ENCODE assay signal across 1 cellular context in the genomic region with DNA sequence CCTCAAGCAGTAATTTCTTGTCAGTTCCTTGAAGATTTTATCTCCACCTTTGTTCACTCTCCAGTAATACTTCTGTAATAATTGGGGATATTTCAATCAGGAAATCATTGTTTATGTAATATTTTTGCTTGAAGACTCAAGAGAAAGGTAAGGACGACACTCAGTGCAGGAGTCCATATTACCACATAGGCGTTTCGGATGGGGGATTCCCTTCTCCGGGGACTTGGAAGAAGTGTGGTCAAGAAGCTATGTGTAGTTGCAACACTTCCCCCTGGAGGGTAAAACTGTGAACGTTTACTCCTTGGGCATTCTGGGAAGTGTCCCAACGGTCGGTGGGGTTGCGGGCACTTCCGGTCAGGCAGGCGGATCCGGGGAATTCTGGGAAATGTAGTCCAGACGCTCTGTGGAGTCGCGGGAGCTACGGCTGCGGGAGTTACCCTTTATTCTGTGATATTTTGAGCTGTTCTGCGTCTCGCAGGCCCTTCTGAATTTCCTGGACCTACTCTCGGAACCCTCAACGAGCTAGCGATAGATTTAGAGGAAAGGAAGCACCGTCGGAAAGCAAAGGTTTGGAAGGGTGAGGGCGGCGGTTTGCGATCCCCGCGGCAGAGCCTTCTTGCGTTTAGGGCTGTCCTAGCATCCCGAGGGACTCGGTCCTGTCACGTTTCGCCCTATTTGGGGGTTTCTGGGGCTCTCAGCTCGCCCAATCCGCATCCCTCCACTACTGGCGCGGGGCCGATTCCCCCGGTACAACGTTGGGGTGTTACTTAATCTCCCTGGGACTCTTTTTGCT.
A peak's percentile ranks its signal among the peaks of the same experiment; 100 is the strongest.
TF ChIP-seq lines count a peak whose summit lies in the region.

A gene (plus strand): TSS at position 395 of the 793 bp plus-strand sequence. CDS start 11,499 bp downstream, outside the sequence.

TF ChIP-seq in K562, 482 proteins besides CTCF, POLR2A, EP300 and RAD21 (continued from another document):
- TF ChIP-seq, protein P1, sequence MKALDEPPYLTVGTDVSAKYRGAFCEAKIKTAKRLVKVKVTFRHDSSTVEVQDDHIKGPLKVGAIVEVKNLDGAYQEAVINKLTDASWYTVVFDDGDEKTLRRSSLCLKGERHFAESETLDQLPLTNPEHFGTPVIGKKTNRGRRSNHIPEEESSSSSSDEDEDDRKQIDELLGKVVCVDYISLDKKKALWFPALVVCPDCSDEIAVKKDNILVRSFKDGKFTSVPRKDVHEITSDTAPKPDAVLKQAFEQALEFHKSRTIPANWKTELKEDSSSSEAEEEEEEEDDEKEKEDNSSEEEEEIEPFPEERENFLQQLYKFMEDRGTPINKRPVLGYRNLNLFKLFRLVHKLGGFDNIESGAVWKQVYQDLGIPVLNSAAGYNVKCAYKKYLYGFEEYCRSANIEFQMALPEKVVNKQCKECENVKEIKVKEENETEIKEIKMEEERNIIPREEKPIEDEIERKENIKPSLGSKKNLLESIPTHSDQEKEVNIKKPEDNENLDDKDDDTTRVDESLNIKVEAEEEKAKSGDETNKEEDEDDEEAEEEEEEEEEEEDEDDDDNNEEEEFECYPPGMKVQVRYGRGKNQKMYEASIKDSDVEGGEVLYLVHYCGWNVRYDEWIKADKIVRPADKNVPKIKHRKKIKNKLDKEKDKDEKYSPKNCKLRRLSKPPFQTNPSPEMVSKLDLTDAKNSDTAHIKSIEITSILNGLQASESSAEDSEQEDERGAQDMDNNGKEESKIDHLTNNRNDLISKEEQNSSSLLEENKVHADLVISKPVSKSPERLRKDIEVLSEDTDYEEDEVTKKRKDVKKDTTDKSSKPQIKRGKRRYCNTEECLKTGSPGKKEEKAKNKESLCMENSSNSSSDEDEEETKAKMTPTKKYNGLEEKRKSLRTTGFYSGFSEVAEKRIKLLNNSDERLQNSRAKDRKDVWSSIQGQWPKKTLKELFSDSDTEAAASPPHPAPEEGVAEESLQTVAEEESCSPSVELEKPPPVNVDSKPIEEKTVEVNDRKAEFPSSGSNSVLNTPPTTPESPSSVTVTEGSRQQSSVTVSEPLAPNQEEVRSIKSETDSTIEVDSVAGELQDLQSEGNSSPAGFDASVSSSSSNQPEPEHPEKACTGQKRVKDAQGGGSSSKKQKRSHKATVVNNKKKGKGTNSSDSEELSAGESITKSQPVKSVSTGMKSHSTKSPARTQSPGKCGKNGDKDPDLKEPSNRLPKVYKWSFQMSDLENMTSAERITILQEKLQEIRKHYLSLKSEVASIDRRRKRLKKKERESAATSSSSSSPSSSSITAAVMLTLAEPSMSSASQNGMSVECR (CRISPR knock-in tag; IDR thresholded peaks at IDR 0.05), result no peak
- TF ChIP-seq, protein P2, sequence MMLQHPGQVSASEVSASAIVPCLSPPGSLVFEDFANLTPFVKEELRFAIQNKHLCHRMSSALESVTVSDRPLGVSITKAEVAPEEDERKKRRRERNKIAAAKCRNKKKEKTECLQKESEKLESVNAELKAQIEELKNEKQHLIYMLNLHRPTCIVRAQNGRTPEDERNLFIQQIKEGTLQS (IDR thresholded peaks at IDR 0.05), result no peak; the same call in 1 of the 2 replicates
- TF ChIP-seq, protein P2 (CRISPR knock-in tag; conservative IDR thresholded peaks at IDR 0.05), result no peak
- peak; percentile 85 for TF ChIP-seq NR2C1 (IDR thresholded peaks at IDR 0.05)
- TF ChIP-seq NR2C1 (tag; IDR thresholded peaks at IDR 0.05), result peak; percentile 92
- TF ChIP-seq ZNF644 (tag; IDR thresholded peaks at IDR 0.05; ENCODE audit: low read depth), result 0 out of 2 replicates have a peak, but pooled peaks have one; percentile 51
- peak; percentile 79; the same call in 1 of the 2 replicates for TF ChIP-seq MBD2 (IDR thresholded peaks at IDR 0.05; ENCODE audit: borderline replicate concordance, low read depth)
- peak; percentile 43; the same call in 1 of the 2 replicates for TF ChIP-seq ESRRA (IDR thresholded peaks at IDR 0.05; ENCODE audit: borderline replicate concordance, low read depth)
- TF ChIP-seq, protein P3, sequence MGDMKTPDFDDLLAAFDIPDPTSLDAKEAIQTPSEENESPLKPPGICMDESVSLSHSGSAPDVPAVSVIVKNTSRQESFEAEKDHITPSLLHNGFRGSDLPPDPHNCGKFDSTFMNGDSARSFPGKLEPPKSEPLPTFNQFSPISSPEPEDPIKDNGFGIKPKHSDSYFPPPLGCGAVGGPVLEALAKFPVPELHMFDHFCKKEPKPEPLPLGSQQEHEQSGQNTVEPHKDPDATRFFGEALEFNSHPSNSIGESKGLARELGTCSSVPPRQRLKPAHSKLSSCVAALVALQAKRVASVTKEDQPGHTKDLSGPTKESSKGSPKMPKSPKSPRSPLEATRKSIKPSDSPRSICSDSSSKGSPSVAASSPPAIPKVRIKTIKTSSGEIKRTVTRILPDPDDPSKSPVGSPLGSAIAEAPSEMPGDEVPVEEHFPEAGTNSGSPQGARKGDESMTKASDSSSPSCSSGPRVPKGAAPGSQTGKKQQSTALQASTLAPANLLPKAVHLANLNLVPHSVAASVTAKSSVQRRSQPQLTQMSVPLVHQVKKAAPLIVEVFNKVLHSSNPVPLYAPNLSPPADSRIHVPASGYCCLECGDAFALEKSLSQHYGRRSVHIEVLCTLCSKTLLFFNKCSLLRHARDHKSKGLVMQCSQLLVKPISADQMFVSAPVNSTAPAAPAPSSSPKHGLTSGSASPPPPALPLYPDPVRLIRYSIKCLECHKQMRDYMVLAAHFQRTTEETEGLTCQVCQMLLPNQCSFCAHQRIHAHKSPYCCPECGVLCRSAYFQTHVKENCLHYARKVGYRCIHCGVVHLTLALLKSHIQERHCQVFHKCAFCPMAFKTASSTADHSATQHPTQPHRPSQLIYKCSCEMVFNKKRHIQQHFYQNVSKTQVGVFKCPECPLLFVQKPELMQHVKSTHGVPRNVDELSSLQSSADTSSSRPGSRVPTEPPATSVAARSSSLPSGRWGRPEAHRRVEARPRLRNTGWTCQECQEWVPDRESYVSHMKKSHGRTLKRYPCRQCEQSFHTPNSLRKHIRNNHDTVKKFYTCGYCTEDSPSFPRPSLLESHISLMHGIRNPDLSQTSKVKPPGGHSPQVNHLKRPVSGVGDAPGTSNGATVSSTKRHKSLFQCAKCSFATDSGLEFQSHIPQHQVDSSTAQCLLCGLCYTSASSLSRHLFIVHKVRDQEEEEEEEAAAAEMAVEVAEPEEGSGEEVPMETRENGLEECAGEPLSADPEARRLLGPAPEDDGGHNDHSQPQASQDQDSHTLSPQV (IDR thresholded peaks at IDR 0.05), result peak; percentile 72
- TF ChIP-seq ZNF24 (IDR thresholded peaks at IDR 0.05), result 0 out of 2 replicates have a peak, but pooled peaks have one; percentile 22
- TF ChIP-seq POU5F1 (IDR thresholded peaks at IDR 0.05; ENCODE audit: borderline replicate concordance, low read depth, low read length, partially characterized antibody), result peak; percentile 65
- no peak for TF ChIP-seq SIN3B (IDR thresholded peaks at IDR 0.05; ENCODE audit: low read depth)
- no peak for TF ChIP-seq GTF2E2 (tag; IDR thresholded peaks at IDR 0.05)
